24 cellular contexts compared by ENCODE assay signal in the genomic region with DNA sequence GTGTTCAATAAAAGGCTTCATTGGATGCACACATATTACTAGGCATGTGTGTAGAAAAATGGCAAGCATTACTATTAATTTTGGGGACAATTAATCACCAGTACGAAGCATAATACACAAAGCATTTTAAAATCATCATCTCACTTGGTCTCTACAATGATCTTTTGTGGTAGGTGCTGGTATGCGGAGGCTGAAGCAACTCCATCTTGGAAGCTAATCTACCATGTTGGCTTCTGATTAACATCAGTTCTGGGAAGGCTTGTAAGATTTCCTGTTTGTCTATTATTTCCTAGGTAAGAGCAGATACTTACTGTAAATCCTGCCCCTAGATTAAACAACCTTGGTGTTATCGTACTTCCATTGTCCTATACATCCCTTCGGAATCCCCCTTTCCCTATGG.
"Had no signal": no experiment of that assay in that cellular context is flagged by ENCODE, and none has a peak within 500 bp of the region (broad histone marks: within the 10 kb centered on the region; RNA-seq: fewer than 3 reads in every experiment).

No MANE protein-coding gene starts in this region.

- DNase-seq: activated CD4-positive, alpha-beta memory T cell treated with anti-CD3 and anti-CD28 coated beads, Interleukin-2, amount 10 ng/mL, durations not matched to agents 7 days and 5 days; activated gamma-delta T cell; adrenal gland; central memory CD4-positive, alpha-beta T cell; effector memory CD4-positive, alpha-beta T cell; gastrocnemius medialis; hippocampal formation; left ventricle myocardium superior; mammary epithelial cell; midbrain; ovary; psoas muscle; right cardiac atrium; stimulated activated CD4-positive, alpha-beta T cell treated with anti-CD3 and anti-CD28 coated beads, Interleukin-4, amount 100 ng/mL, for 24 hours; substantia nigra; T-helper 9 cell; thyroid gland; upper lobe of right lung had no signal

- H3K27ac Mint-ChIP-seq: activated CD4-positive, alpha-beta memory T cell treated with anti-CD3 and anti-CD28 coated beads, Interleukin-2, amount 10 ng/mL, durations not matched to agents 7 days and 5 days; nephron; stimulated activated naive CD8-positive, alpha-beta T cell treated with anti-CD3 and anti-CD28 coated beads, Interleukin-15, Interleukin-2, amounts not matched to agents 100 ng/mL and 50 ng/mL, for 24 hours; WTC11 had no signal

- FAIRE-seq: astrocyte had no signal

- H3K27me3 Mint-ChIP-seq: activated CD4-positive, alpha-beta memory T cell treated with anti-CD3 and anti-CD28 coated beads, Interleukin-2, amount 10 ng/mL, durations not matched to agents 7 days and 5 days; stimulated activated naive CD8-positive, alpha-beta T cell treated with anti-CD3 and anti-CD28 coated beads, Interleukin-15, Interleukin-2, amounts not matched to agents 100 ng/mL and 50 ng/mL, for 24 hours had no signal

- H3K9me3 ChIP-seq: adrenal gland, gastrocnemius medialis, neutrophil, ovary, psoas muscle, thyroid gland, upper lobe of right lung had no signal

- H3K4me3 ChIP-seq: adrenal gland, gastrocnemius medialis, ovary, psoas muscle, thyroid gland, upper lobe of right lung had no signal

- H3K36me3 ChIP-seq: adrenal gland, gastrocnemius medialis, neutrophil, ovary, thyroid gland, upper lobe of right lung had no signal

- H3K36me3 Mint-ChIP-seq: WTC11 had no signal

- H3K27ac ChIP-seq: adrenal gland, gastrocnemius medialis, neutrophil, ovary, psoas muscle, thyroid gland, upper lobe of right lung had no signal

- H3K4me1 ChIP-seq: adrenal gland, gastrocnemius medialis, psoas muscle, thyroid gland, upper lobe of right lung had no signal

- H3K4me3 Mint-ChIP-seq: activated CD4-positive, alpha-beta memory T cell treated with anti-CD3 and anti-CD28 coated beads, Interleukin-2, amount 10 ng/mL, durations not matched to agents 7 days and 5 days; activated T-helper 1 cell treated with anti-CD3 and anti-CD28 coated beads, Interleukin-12 subunit alpha, Interleukin-12 subunit beta, Interleukin-2, Interleukin-4 antibody, amounts not matched to agents 30 ng/mL and 10 ng/mL and 1 ng/mL, durations not matched to agents 14 hours and 24 hours and 36 hours; nephron; stimulated activated naive CD8-positive, alpha-beta T cell treated with anti-CD3 and anti-CD28 coated beads, Interleukin-15, Interleukin-2, amounts not matched to agents 100 ng/mL and 50 ng/mL, for 24 hours; WTC11 had no signal

- ATAC-seq: gastrocnemius medialis, left ventricle myocardium superior, psoas muscle, upper lobe of right lung, WTC11 had no signal

- H3K27me3 ChIP-seq: adrenal gland, gastrocnemius medialis, neutrophil, ovary, thyroid gland, upper lobe of right lung had no signal
